15 cellular contexts compared by ENCODE assay signal in genomic region chr11:70462818-70463477, GRCh38.
DNase-seq lines count a peak whose midpoint lies in the region; ATAC-seq and TF ChIP-seq lines count a peak whose summit lies in the region.
"Had no signal": no experiment of that assay in that cellular context is flagged by ENCODE, and none has a peak within 500 bp of the region (broad histone marks: within the 10 kb centered on the region; RNA-seq: fewer than 3 reads in every experiment).

No MANE protein-coding gene starts in this region.

- H3K27ac Mint-ChIP-seq in T-helper 1 cell treated with Interleukin-12 subunit alpha and Interleukin-12 subunit beta and Interleukin-4 antibody, amounts not matched to agents 30 μg/mL and 1 μg/mL, for 36 hours = peak overlapping the region; percentile 34
- H3K27ac Mint-ChIP-seq in endodermal cell = no peak overlapping the region
- H3K27ac Mint-ChIP-seq: CD4-positive, CD25-positive, alpha-beta regulatory T cell had no signal

- no TSS peak for BruUV-seq in A673 (replicated peaks; lab: Mats Ljungman, UMichigan)

- H3K4me1 ChIP-seq in A673 (ENCODE audit: insufficient read depth, low read length, poor library complexity, severe bottlenecking) = no peaks in the 10 kb centered on the region
- no peaks in the 10 kb centered on the region for H3K4me1 ChIP-seq in endodermal cell (ENCODE audit: control insufficient read depth, insufficient read depth, low read length)
- H3K4me1 ChIP-seq in left lung = no peaks in the 10 kb centered on the region

- intact Hi-C loops in A673 (cut with micrococcal nuclease; ENCODE audit: unreplicated experiment) (no loop called here), left lung (cut with DNase I) (no loop called here)

- H3K4me3 Mint-ChIP-seq in T-helper 1 cell treated with Interleukin-12 subunit alpha and Interleukin-12 subunit beta and Interleukin-4 antibody, amounts not matched to agents 30 μg/mL and 1 μg/mL, for 36 hours = no peak overlapping the region
- H3K4me3 Mint-ChIP-seq in endodermal cell = no peak overlapping the region
- H3K4me3 Mint-ChIP-seq: CD4-positive, CD25-positive, alpha-beta regulatory T cell had no signal

- H3K27me3 Mint-ChIP-seq in T-helper 1 cell treated with Interleukin-12 subunit alpha and Interleukin-12 subunit beta and Interleukin-4 antibody, amounts not matched to agents 30 μg/mL and 1 μg/mL, for 36 hours (ENCODE audit: low read depth) = no peaks in the 10 kb centered on the region
- peaks cover 6% of the 10 kb centered on the region for H3K27me3 Mint-ChIP-seq in endodermal cell (ENCODE audit: insufficient read depth)

- 92 to 100% methylated on average over 4 to 12 of the region's 12 CpGs for WGBS in endodermal cell (ENCODE audit: insufficient coverage in 1 of 2, insufficient read length in 1 of 2), 2 experiments

- no peaks in the 10 kb centered on the region for H3K27me3 ChIP-seq in A673 (replicated peaks; ENCODE audit: insufficient read depth, low read depth, low read length, poor library complexity)
- H3K27me3 ChIP-seq in endodermal cell (ENCODE audit: control insufficient read depth, insufficient read depth, low read length, poor library complexity, severe bottlenecking) = no peaks in the 10 kb centered on the region
- no peaks in the 10 kb centered on the region for H3K27me3 ChIP-seq in WERI-Rb-1 (ENCODE audit: insufficient read depth, low read depth, severe bottlenecking)
- H3K27me3 ChIP-seq in left lung = peaks cover 0 to 58% of the 10 kb centered on the region in 2 donors

- CTCF ChIA-PET in A673 (lab: Charles Lee) = no interaction called here

- no peak for TF ChIP-seq CTCF in A673 (conservative IDR thresholded peaks at IDR 0.05; ENCODE audit: low read depth, low read length)
- TF ChIP-seq CTCF in endodermal cell (conservative IDR thresholded peaks at IDR 0.05) = no peak
- TF ChIP-seq CTCF in WERI-Rb-1 (IDR thresholded peaks at IDR 0.05; ENCODE audit: low read depth, low read length) = no peak
- no peak for TF ChIP-seq CTCF in left lung (IDR thresholded peaks at IDR 0.05)

- POLR2A ChIA-PET in A673 (lab: Charles Lee; ENCODE audit: low non-redundant PET) = no interaction called here

- no peak for TF ChIP-seq EP300 in Ishikawa (IDR thresholded peaks at IDR 0.05; ENCODE audit: borderline replicate concordance)

- H3K27ac ChIP-seq in A673 (ENCODE audit: low read depth, low read length, poor library complexity, severe bottlenecking) = no peak overlapping the region
- no peak overlapping the region for H3K27ac ChIP-seq in endodermal cell (ENCODE audit: low read depth, low read length)
- no peak overlapping the region for H3K27ac ChIP-seq in WERI-Rb-1
- no peak overlapping the region for H3K27ac ChIP-seq in left lung

- no peak for TF ChIP-seq RAD21 in Ishikawa (IDR thresholded peaks at IDR 0.05; ENCODE audit: low read depth)

- H3K4me3 ChIP-seq in A673 (ENCODE audit: low read depth, low read length, poor library complexity, severe bottlenecking) = no peak overlapping the region
- no peak overlapping the region for H3K4me3 ChIP-seq in endodermal cell (ENCODE audit: low read length)
- no peak overlapping the region for H3K4me3 ChIP-seq in WERI-Rb-1 (ENCODE audit: low read depth, low read length)
- no peak overlapping the region for H3K4me3 ChIP-seq in left lung

- H3K4me1 Mint-ChIP-seq in T-helper 1 cell treated with Interleukin-12 subunit alpha and Interleukin-12 subunit beta and Interleukin-4 antibody, amounts not matched to agents 30 μg/mL and 1 μg/mL, for 36 hours (ENCODE audit: low read depth) = no peaks in the 10 kb centered on the region
- no peaks in the 10 kb centered on the region for H3K4me1 Mint-ChIP-seq in endodermal cell
- H3K4me1 Mint-ChIP-seq: CD4-positive, CD25-positive, alpha-beta regulatory T cell had no signal

- no peaks in the 10 kb centered on the region for H3K9me3 Mint-ChIP-seq in T-helper 1 cell treated with Interleukin-12 subunit alpha and Interleukin-12 subunit beta and Interleukin-4 antibody, amounts not matched to agents 30 μg/mL and 1 μg/mL, for 36 hours
- H3K9me3 Mint-ChIP-seq in endodermal cell = peaks cover 4% of the 10 kb centered on the region
- H3K9me3 Mint-ChIP-seq: CD4-positive, CD25-positive, alpha-beta regulatory T cell had no signal

- H3K36me3 Mint-ChIP-seq in T-helper 1 cell treated with Interleukin-12 subunit alpha and Interleukin-12 subunit beta and Interleukin-4 antibody, amounts not matched to agents 30 μg/mL and 1 μg/mL, for 36 hours (ENCODE audit: low read depth) = no peaks in the 10 kb centered on the region
- peaks cover 2% of the 10 kb centered on the region for H3K36me3 Mint-ChIP-seq in endodermal cell (ENCODE audit: low read depth)
- H3K36me3 Mint-ChIP-seq: CD4-positive, CD25-positive, alpha-beta regulatory T cell had no signal

- no peaks in the 10 kb centered on the region for H3K36me3 ChIP-seq in A673 (ENCODE audit: insufficient read depth, low read length, poor library complexity, severe bottlenecking)
- no peaks in the 10 kb centered on the region for H3K36me3 ChIP-seq in endodermal cell (ENCODE audit: control insufficient read depth, insufficient read depth, low read length)
- H3K36me3 ChIP-seq in WERI-Rb-1 = no peaks in the 10 kb centered on the region
- no peaks in the 10 kb centered on the region for H3K36me3 ChIP-seq in left lung

- no peak for ATAC-seq in left lung
- ATAC-seq in HG02870 (IDR thresholded peaks at IDR 0.05; ENCODE audit: unreplicated experiment) = no peak
- ATAC-seq: PC-3 had no signal

- H3K9me3 ChIP-seq in A673 (ENCODE audit: low read depth, low read length, poor library complexity, severe bottlenecking) (no peaks in the 10 kb centered on the region), endodermal cell (ENCODE audit: control insufficient read depth, low read length) (no peaks in the 10 kb centered on the region), WERI-Rb-1 (ENCODE audit: severe bottlenecking) (peaks cover 8% of the 10 kb centered on the region), left lung (no peaks in the 10 kb centered on the region)

- DNase-seq in T-helper 1 cell (no peak), A673 (ENCODE audit: low spot score) (peak; percentile 36), endodermal cell (peak; percentile 64), WERI-Rb-1 (no peak), left lung (no peak)
- DNase-seq: CD4-positive, CD25-positive, alpha-beta regulatory T cell; DMS79; KBM-7; NCI-H1105; NCI-H1694 treated with DMSO at 0.1 percent for 48 hours; NCI-H446; PC-3 had no signal

- no peak overlapping the region for H3K9ac ChIP-seq in endodermal cell (ENCODE audit: extremely low read depth, low read length, poor library complexity, severe bottlenecking)

TF ChIP-seq in Ishikawa, 13 proteins besides CTCF, POLR2A, EP300 and RAD21:
- TF ChIP-seq ZBTB7A (IDR thresholded peaks at IDR 0.05; ENCODE audit: low read depth) (no peak), YY1 (IDR thresholded peaks at IDR 0.05; ENCODE audit: low read depth) (no peak), USF1 (IDR thresholded peaks at IDR 0.05) (peak; percentile 56), CEBPB (IDR thresholded peaks at IDR 0.05) (no peak), FOXM1 (IDR thresholded peaks at IDR 0.05; ENCODE audit: borderline replicate concordance, low read depth) (no peak)

Comparison
In these comparisons a context has a peak if more than half of its experiments do, and no peak if none do; other contexts are left out.
1. DNase-seq: peak in A673 (single experiment) and endodermal cell (single experiment); none in T-helper 1 cell (0 of 5), WERI-Rb-1 (single experiment) and left lung (0 of 2).